ENCODE assay signal across 7 cellular contexts in the genomic region with DNA sequence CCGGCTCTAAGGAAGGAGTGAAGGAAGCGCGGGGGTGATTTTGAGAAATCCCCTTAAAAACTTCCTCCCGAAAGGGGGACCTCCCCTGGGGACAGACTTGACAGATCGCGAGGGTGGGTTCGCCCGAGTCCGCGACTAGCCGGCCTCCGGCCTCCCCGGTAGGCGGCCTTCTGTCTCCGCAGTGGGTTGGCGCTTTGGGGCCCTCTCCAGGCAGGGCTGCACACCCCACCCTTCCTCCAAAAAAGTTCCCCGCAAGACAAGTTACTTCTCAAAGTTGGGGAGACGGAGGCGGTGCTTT. TPM values are rescaled to one million over a fixed set of nuclear protein-coding genes. Genes with fewer than 3 reads are reported as not detected.
A peak's percentile ranks its signal among the peaks of the same experiment; 100 is the strongest.
DNase-seq lines count a peak whose midpoint lies in the region; ATAC-seq and TF ChIP-seq lines count a peak whose summit lies in the region.

No MANE protein-coding gene starts in this region.

- TF ChIP-seq CTCF in HL-60 (IDR thresholded peaks at IDR 0.05; ENCODE audit: insufficient read depth, low read length) (no peak), cardiac muscle cell (IDR thresholded peaks at IDR 0.05; ENCODE audit: low read depth, low read length) (peak; percentile 31), sigmoid colon (IDR thresholded peaks at IDR 0.05) (peak in 1 of 4 experiments; percentile 45), omental fat pad (IDR thresholded peaks at IDR 0.05) (no peak)

- WGBS in sigmoid colon, 2 donors = 3 to 10% methylated on average over 19 of the region's 19 CpGs

- peak in 1 of 2 donors; percentile 19 for TF ChIP-seq POLR2A in sigmoid colon (IDR thresholded peaks at IDR 0.05)

- no peaks in the 10 kb centered on the region for H3K4me1 ChIP-seq in cardiac muscle cell (ENCODE audit: low read depth)
- H3K4me1 ChIP-seq in sigmoid colon = peaks cover 0 to 63% (median 53%) of the 10 kb centered on the region in 4 donors

- H3K36me3 ChIP-seq in cardiac muscle cell (no peaks in the 10 kb centered on the region), sigmoid colon (no peaks in the 10 kb centered on the region)

- no peaks in the 10 kb centered on the region for H3K9me3 ChIP-seq in cardiac muscle cell (ENCODE audit: low read depth)
- no peaks in the 10 kb centered on the region for H3K9me3 ChIP-seq in sigmoid colon

- no peak for TF ChIP-seq EP300 in sigmoid colon (IDR thresholded peaks at IDR 0.05)

- ATAC-seq in omental fat pad (ENCODE audit: low FRiP score) = no peak

- intact Hi-C loops in sigmoid colon (cut with DNase I) = loop anchor here (2.0 to 10.0 kb wide), 4 partner anchors 34 to 251 kb away; partner anchors contain the start of genes PAICS, PPAT and REST

- H3K27me3 ChIP-seq in HL-60 (ENCODE audit: insufficient read depth, poor library complexity, severe bottlenecking) (peaks cover 37% of the 10 kb centered on the region), cardiac muscle cell (peaks cover 72% of the 10 kb centered on the region), sigmoid colon (peaks cover 0 to 7% (median 0%) of the 10 kb centered on the region in 3 donors)

- H3K4me3 ChIP-seq in HL-60 (replicated peaks; ENCODE audit: insufficient read depth, low read length) = peak overlapping the region; percentile 40
- H3K4me3 ChIP-seq in cardiac muscle cell = peak overlapping the region; percentile 32
- H3K4me3 ChIP-seq in sigmoid colon = peak overlapping the region; percentile 48 to 81 (median 60)

- H3K27ac ChIP-seq in HL-60 (replicated peaks) (no peak overlapping the region), cardiac muscle cell (no peak overlapping the region), sigmoid colon (peak overlapping the region; percentile 59 to 96 (median 89))

- DNase-seq in HL-60 (ENCODE audit: low read depth in 1 of 2, low spot score in 1 of 2) = peak in 1 of 2 experiments; percentile 6
- DNase-seq in activated T-helper 9 cell treated with anti-CD3 and anti-CD28 coated beads, Interleukin-2, amount 50 U/mL, for 16 hours (ENCODE audit: low read depth) = peak; percentile 45
- no peak for DNase-seq in cardiac muscle cell (ENCODE audit: low read depth in 1 of 2, low spot score in 1 of 2)
- DNase-seq in sigmoid colon = no peak
- DNase-seq in Ammon's horn (ENCODE audit: low spot score) = no peak
- no peak for DNase-seq in omental fat pad (ENCODE audit: low spot score)
- DNase-seq in NCI-H748 treated with DMSO at 0.1 percent for 48 hours (lab: John Stamatoyannopoulos, UW) = no peak

RNA-seq across cellular contexts. Expression of gene HOPX, which starts 24.8 kb away (rescaled TPM):
- total RNA-seq in cardiac muscle cell (0.12 and 1.2 TPM in 2 replicates), sigmoid colon (10 to 100 TPM; 24.7 to 57.9 (median 47.1) TPM), omental fat pad (1 to 10 TPM; 2.4 to 6.8 (median 4.1) TPM)
- polyA plus RNA-seq in cardiac muscle cell (1.4 and 2.6 TPM in 2 replicates), sigmoid colon (1 to 10 TPM; 2.5 to 6.6 (median 6.4) TPM)

Comparison
In these comparisons a context has a peak if more than half of its experiments do, and no peak if none do; other contexts are left out.
1. H3K27ac ChIP-seq: peak in sigmoid colon (4 of 4); none in HL-60 (single experiment) and cardiac muscle cell (single experiment).
2. Peak in every context shown above with its lines, with median percentiles within 50 percentile points of each other: H3K4me3 ChIP-seq.